ENCODE assay signal across 1 cellular context in the genomic region with DNA sequence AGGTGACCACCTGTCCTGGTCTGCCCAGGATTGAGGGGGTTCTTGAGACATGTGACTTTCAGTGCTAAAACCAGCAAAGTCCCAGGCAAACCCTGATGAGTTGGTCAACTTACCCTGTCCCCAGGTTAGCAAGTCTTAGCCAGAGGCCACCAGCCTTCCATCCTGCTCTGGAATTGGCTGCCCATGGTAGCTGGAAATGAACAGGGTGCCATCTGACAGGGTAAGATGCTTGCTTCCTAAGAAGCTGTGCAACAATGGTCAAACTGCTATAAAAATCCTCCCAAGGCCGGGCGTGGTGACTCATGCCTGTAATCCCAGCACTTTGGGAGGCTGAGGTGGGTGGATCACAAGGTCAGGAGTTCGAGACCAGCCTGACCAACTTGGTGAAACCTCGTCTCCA.
TF ChIP-seq lines count a peak whose summit lies in the region.

No MANE protein-coding gene starts in this region.

TF ChIP-seq in HCT116, 20 proteins besides CTCF, POLR2A, EP300 and RAD21 (continued from another document):
- TF ChIP-seq, protein P1, sequence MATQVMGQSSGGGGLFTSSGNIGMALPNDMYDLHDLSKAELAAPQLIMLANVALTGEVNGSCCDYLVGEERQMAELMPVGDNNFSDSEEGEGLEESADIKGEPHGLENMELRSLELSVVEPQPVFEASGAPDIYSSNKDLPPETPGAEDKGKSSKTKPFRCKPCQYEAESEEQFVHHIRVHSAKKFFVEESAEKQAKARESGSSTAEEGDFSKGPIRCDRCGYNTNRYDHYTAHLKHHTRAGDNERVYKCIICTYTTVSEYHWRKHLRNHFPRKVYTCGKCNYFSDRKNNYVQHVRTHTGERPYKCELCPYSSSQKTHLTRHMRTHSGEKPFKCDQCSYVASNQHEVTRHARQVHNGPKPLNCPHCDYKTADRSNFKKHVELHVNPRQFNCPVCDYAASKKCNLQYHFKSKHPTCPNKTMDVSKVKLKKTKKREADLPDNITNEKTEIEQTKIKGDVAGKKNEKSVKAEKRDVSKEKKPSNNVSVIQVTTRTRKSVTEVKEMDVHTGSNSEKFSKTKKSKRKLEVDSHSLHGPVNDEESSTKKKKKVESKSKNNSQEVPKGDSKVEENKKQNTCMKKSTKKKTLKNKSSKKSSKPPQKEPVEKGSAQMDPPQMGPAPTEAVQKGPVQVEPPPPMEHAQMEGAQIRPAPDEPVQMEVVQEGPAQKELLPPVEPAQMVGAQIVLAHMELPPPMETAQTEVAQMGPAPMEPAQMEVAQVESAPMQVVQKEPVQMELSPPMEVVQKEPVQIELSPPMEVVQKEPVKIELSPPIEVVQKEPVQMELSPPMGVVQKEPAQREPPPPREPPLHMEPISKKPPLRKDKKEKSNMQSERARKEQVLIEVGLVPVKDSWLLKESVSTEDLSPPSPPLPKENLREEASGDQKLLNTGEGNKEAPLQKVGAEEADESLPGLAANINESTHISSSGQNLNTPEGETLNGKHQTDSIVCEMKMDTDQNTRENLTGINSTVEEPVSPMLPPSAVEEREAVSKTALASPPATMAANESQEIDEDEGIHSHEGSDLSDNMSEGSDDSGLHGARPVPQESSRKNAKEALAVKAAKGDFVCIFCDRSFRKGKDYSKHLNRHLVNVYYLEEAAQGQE (IDR thresholded peaks at IDR 0.05; ENCODE audit: low read depth), result no peak
- TF ChIP-seq EGR1 (IDR thresholded peaks at IDR 0.05; ENCODE audit: low read depth), result no peak
- TF ChIP-seq MAX (IDR thresholded peaks at IDR 0.05), result no peak
- TF ChIP-seq ZFX (IDR thresholded peaks at IDR 0.05), result no peak
- TF ChIP-seq ZBTB33 (IDR thresholded peaks at IDR 0.05; ENCODE audit: extremely low read depth, insufficient replicate concordance, low read length), result no peak
- no peak for TF ChIP-seq SIN3A (IDR thresholded peaks at IDR 0.05; ENCODE audit: low read depth)
- TF ChIP-seq POLR2AphosphoS5 (IDR thresholded peaks at IDR 0.05; ENCODE audit: low read depth, low read length), result no peak
- no peak for TF ChIP-seq JUND (IDR thresholded peaks at IDR 0.05)
- no peak for TF ChIP-seq ZNF274 (IDR thresholded peaks at IDR 0.05; ENCODE audit: low read depth, low read length)
- TF ChIP-seq CEBPB (IDR thresholded peaks at IDR 0.05; ENCODE audit: low read depth), result no peak
- no peak for TF ChIP-seq EZH2 (IDR thresholded peaks at IDR 0.05)
- TF ChIP-seq EZH2phosphoT487 (IDR thresholded peaks at IDR 0.05; ENCODE audit: borderline replicate concordance), result no peak
- TF ChIP-seq SRF (IDR thresholded peaks at IDR 0.05; ENCODE audit: low read depth), result no peak
- TF ChIP-seq ELF1 (IDR thresholded peaks at IDR 0.05; ENCODE audit: borderline replicate concordance, low read depth), result no peak
- no peak for TF ChIP-seq TCF7L2 (IDR thresholded peaks at IDR 0.05; ENCODE audit: borderline replicate concordance, extremely low read depth, insufficient read depth, insufficient read length)
- no peak for TF ChIP-seq CBX3 (IDR thresholded peaks at IDR 0.05; ENCODE audit: low read depth)
